13 cellular contexts compared by ENCODE assay signal in genomic region chr13:77477299-77477848, GRCh38. TPM values are rescaled to one million over a fixed set of nuclear protein-coding genes. Genes with fewer than 3 reads are reported as not detected.
DNase-seq lines count a peak whose midpoint lies in the region; ATAC-seq and TF ChIP-seq lines count a peak whose summit lies in the region.
"Had no signal": no experiment of that assay in that cellular context is flagged by ENCODE, and none has a peak within 500 bp of the region (broad histone marks: within the 10 kb centered on the region; RNA-seq: fewer than 3 reads in every experiment).

No MANE protein-coding gene starts in this region.

- no peaks in the 10 kb centered on the region for H3K9me3 ChIP-seq in Loucy (ENCODE audit: insufficient read depth, low read depth, low read length)

- peak; percentile 31 for DNase-seq in cerebellar cortex (ENCODE audit: low spot score)
- DNase-seq in renal cortical epithelial cell (ENCODE audit: low read depth) = peak; percentile 46
- DNase-seq in HPDE6-E6E7 (ENCODE audit: extremely low spot score) = no peak
- DNase-seq in stimulated activated CD4-positive, alpha-beta T cell treated with anti-CD3 and anti-CD28 coated beads, Interleukin-15, amount 100 ng/mL, for 24 hours = no peak
- DNase-seq: activated B cell treated with CpG ODN at 0.5 μM for 24 hours, NCI-H2227 treated with DMSO at 0.1 percent for 48 hours had no signal

- H3F3A ChIP-seq in Loucy (ENCODE audit: low read depth) = no peaks in the 10 kb centered on the region

- H2AFZ ChIP-seq in Loucy (ENCODE audit: low read length) = peak overlapping the region; percentile 98; the same call in 1 of the 2 replicates

- H3K27me3 ChIP-seq in Loucy (ENCODE audit: insufficient read depth, low read length, poor library complexity, severe bottlenecking) = no peaks in the 10 kb centered on the region

- no peak for TF ChIP-seq CTCF in Loucy (conservative IDR thresholded peaks at IDR 0.05; ENCODE audit: low read length)

- H3K4me3 ChIP-seq in GM08714 (ENCODE audit: low read length) (peak overlapping the region; percentile 81; the same call in 1 of the 2 replicates), Loucy (ENCODE audit: low read length, poor library complexity, severe bottlenecking) (no peak overlapping the region)

- no peaks in the 10 kb centered on the region for H4K20me1 ChIP-seq in Loucy (ENCODE audit: insufficient read depth, low read length, poor library complexity, severe bottlenecking)

- H3K36me3 ChIP-seq in Loucy (ENCODE audit: insufficient read depth, low read length) = no peaks in the 10 kb centered on the region

- no peak for ATAC-seq in HG02642 (IDR thresholded peaks at IDR 0.05; ENCODE audit: poor library complexity, unreplicated experiment)

- H3K9ac ChIP-seq in Loucy (ENCODE audit: low read depth, low read length, poor library complexity, severe bottlenecking) = no peak overlapping the region

- H3K4me1 ChIP-seq in Loucy (ENCODE audit: insufficient read depth, low read length, poor library complexity, severe bottlenecking) = peaks cover 10% of the 10 kb centered on the region

- H3K79me2 ChIP-seq in Loucy (ENCODE audit: insufficient read depth, low read length) = no peaks in the 10 kb centered on the region

- H3K9me2 ChIP-seq in Loucy (replicated peaks; ENCODE audit: low read depth, low read length) = no peaks in the 10 kb centered on the region; the same call in 1 of the 2 replicates

- H3K4me2 ChIP-seq in Loucy (ENCODE audit: low read depth, low read length, poor library complexity, severe bottlenecking) = peak overlapping the region; percentile 78

RNA-seq across cellular contexts. Expression of gene SCEL, which starts 58.1 kb away (rescaled TPM):
- total RNA-seq in renal cortical epithelial cell = 4.6 and 255 TPM in 2 replicates
- total RNA-seq: activated B cell treated with CpG ODN at 0.5 μM for 24 hours, endothelial cell of umbilical vein, H9, M059J, myocyte had no signal

Comparison
In these comparisons a context has a peak if more than half of its experiments do, and no peak if none do; other contexts are left out.
1. DNase-seq: peak in cerebellar cortex (single experiment) and renal cortical epithelial cell (single experiment); none in HPDE6-E6E7 (single experiment) and stimulated activated CD4-positive, alpha-beta T cell treated with anti-CD3 and anti-CD28 coated beads, Interleukin-15, amount 100 ng/mL, for 24 hours (single experiment).